ENCODE assay signal across 17 cellular contexts in genomic region chr14:100401031-100401692, GRCh38. TPM values are rescaled to one million over a fixed set of nuclear protein-coding genes. Genes with fewer than 3 reads are reported as not detected.
DNase-seq lines count a peak whose midpoint lies in the region; ATAC-seq, FAIRE-seq and TF ChIP-seq lines count a peak whose summit lies in the region.
"Had no signal": no experiment of that assay in that cellular context is flagged by ENCODE, and none has a peak within 500 bp of the region (broad histone marks: within the 10 kb centered on the region; RNA-seq: fewer than 3 reads in every experiment).

No MANE protein-coding gene starts in this region.

- no peak overlapping the region for H3K27ac Mint-ChIP-seq in MCF 10A (ENCODE audit: low read depth, unreplicated experiment)
- H3K27ac Mint-ChIP-seq: CD4-positive, alpha-beta T cell had no signal

- WGBS in mammary epithelial cell (ENCODE audit: low coverage, missing lambda C conversion rate), result 29% methylated on average over 17 of the region's 17 CpGs
- WGBS in K562 (ENCODE audit: insufficient coverage, low coverage, missing lambda C conversion rate), result 65% methylated on average over 8 of the region's 17 CpGs
- WGBS in neuronal stem cell (ENCODE audit: extremely low coverage in 2 of 2, insufficient read length in 2 of 2, insufficient replicate concordance in 1 of 2), 2 donors, result no CpG with 5 or more reads among the region's 17 CpGs

- POLR2A ChIA-PET in MCF 10A (lab: Yijun Ruan, JAX) (interaction anchor here (1.2 kb wide), 1 partner anchor 8 kb away, joined by 6 read pairs; no protein-coding TSS in a partner anchor), K562 (lab: Yijun Ruan, JAX) (no interaction called here)

- H2AFZ ChIP-seq in mammary epithelial cell (ENCODE audit: low read depth, low read length) (peak overlapping the region; percentile 71), K562 (ENCODE audit: low read depth, low read length) (no peak overlapping the region), neuronal stem cell (ENCODE audit: low read length) (no peak overlapping the region)

- peak overlapping the region; percentile 39 for H3K18ac ChIP-seq in neuronal stem cell (ENCODE audit: low read length)

- peaks cover 44% of the 10 kb centered on the region for H3K4me1 ChIP-seq in mammary epithelial cell (ENCODE audit: insufficient read depth, low read length)
- peaks cover 16 to 17% of the 10 kb centered on the region in 2 experiments; a peak in 4 of 5 replicates for H3K4me1 ChIP-seq in K562 (replicated peaks in 1 of 2; ENCODE audit: control insufficient read depth in 2 of 2, insufficient read depth in 2 of 2, low read length in 2 of 2)
- H3K4me1 ChIP-seq in neuronal stem cell (ENCODE audit: control insufficient read depth in 2 of 2, insufficient read depth in 1 of 2, low read depth in 1 of 2, low read length in 2 of 2), result peaks cover 33 to 60% of the 10 kb centered on the region in 2 donors

- H3K4ac ChIP-seq in neuronal stem cell (ENCODE audit: low read length), result no peak overlapping the region

- no peak overlapping the region for H3K27ac ChIP-seq in mammary epithelial cell (ENCODE audit: insufficient read depth, low read depth, low read length)
- no peak overlapping the region for H3K27ac ChIP-seq in K562 (ENCODE audit: extremely low read depth, low read depth, low read length)
- no peak overlapping the region for H3K27ac ChIP-seq in neuronal stem cell (replicated peaks; ENCODE audit: low read length)

- TF ChIP-seq CTCF in mammary epithelial cell (conservative IDR thresholded peaks at IDR 0.05 in 1 of 2, IDR thresholded peaks at IDR 0.05 in 1 of 2; ENCODE audit: extremely low read depth in 1 of 2, insufficient read depth in 1 of 2, low read depth in 1 of 2, low read length in 2 of 2) (no peak), MCF 10A (IDR thresholded peaks at IDR 0.05; ENCODE audit: unreplicated experiment) (no peak), K562 (IDR thresholded peaks at IDR 0.05 in 2 of 3, conservative IDR thresholded peaks at IDR 0.05 in 1 of 3; ENCODE audit: insufficient read depth in 2 of 3, low read depth in 1 of 3, low read length in 3 of 3) (no peak)

- H3K4me3 Mint-ChIP-seq in MCF 10A (ENCODE audit: unreplicated experiment), result no peak overlapping the region
- H3K4me3 Mint-ChIP-seq: CD4-positive, alpha-beta T cell had no signal

- no peak overlapping the region for H3K4me3 ChIP-seq in mammary epithelial cell (replicated peaks in 1 of 3; ENCODE audit: insufficient read depth in 1 of 3, low read depth in 2 of 3, low read length in 3 of 3)
- H3K4me3 ChIP-seq in K562, result no peak overlapping the region
- no peak overlapping the region for H3K4me3 ChIP-seq in neuronal stem cell (ENCODE audit: low read length in 2 of 2)

- H3K9me3 ChIP-seq in mammary epithelial cell (replicated peaks; ENCODE audit: insufficient read depth, low read length) (no peaks in the 10 kb centered on the region), K562 (replicated peaks; ENCODE audit: control insufficient read depth, insufficient read depth, low read depth, low read length) (no peaks in the 10 kb centered on the region), neuronal stem cell (replicated peaks in 1 of 2; ENCODE audit: control insufficient read depth in 2 of 2, insufficient read depth in 1 of 2, low read depth in 1 of 2, low read length in 2 of 2) (no peaks in the 10 kb centered on the region)
- H3K9me3 ChIP-seq: BE2C had no signal

- peaks cover 17% of the 10 kb centered on the region for H3K36me3 Mint-ChIP-seq in MCF 10A (ENCODE audit: insufficient read depth, unreplicated experiment)

- no peak overlapping the region for H3K9ac ChIP-seq in mammary epithelial cell (ENCODE audit: insufficient read depth, low read length)
- H3K9ac ChIP-seq in K562 (ENCODE audit: insufficient read depth in 1 of 2, low read depth in 2 of 2, low read length in 2 of 2), result no peak overlapping the region
- no peak overlapping the region for H3K9ac ChIP-seq in neuronal stem cell (ENCODE audit: low read depth, low read length, poor library complexity)

- H3K9me1 ChIP-seq in K562 (ENCODE audit: control insufficient read depth, insufficient read depth, low read length), result no peaks in the 10 kb centered on the region

- CTCF ChIA-PET in mammary epithelial cell (lab: Charles Lee; ENCODE audit: low non-redundant PET), result no interaction called here
- CTCF ChIA-PET in MCF 10A (lab: Yijun Ruan, JAX), result interaction anchor here (0.9 to 2.6 kb wide), 2 partner anchors 15 to 16 kb away, joined by 3 to 17 read pairs; no protein-coding TSS in a partner anchor
- CTCF ChIA-PET in K562 (lab: Yijun Ruan, JAX; ENCODE audit: low intra/inter-chr PET ratio), result no interaction called here

- no peaks in the 10 kb centered on the region for H3K79me1 ChIP-seq in neuronal stem cell (ENCODE audit: low read depth, low read length)

- no peak overlapping the region for H3K23ac ChIP-seq in neuronal stem cell (ENCODE audit: low read depth, low read length, poor library complexity)

- H2AK5ac ChIP-seq in neuronal stem cell (ENCODE audit: low read depth, low read length), result peak overlapping the region; percentile 9

- ATAC-seq in K562, result no peak
- ATAC-seq: PC-3 had no signal

- peak overlapping the region; percentile 24 for H2BK15ac ChIP-seq in neuronal stem cell (ENCODE audit: low read length)

- BruUV-seq in mammary epithelial cell (replicated peaks; lab: Mats Ljungman, UMichigan) (no TSS peak), MCF 10A (replicated peaks; lab: Mats Ljungman, UMichigan) (no TSS peak), K562 (replicated peaks; lab: Mats Ljungman, UMichigan) (no TSS peak)

- TF ChIP-seq EP300 in K562 (IDR thresholded peaks at IDR 0.05; ENCODE audit: low read length), result no peak

- peak overlapping the region; percentile 61 for H3K4me2 ChIP-seq in mammary epithelial cell (ENCODE audit: insufficient read depth, low read depth, low read length)
- no peak overlapping the region for H3K4me2 ChIP-seq in K562 (ENCODE audit: insufficient read depth, low read length)
- H3K4me2 ChIP-seq in neuronal stem cell (ENCODE audit: insufficient read depth, low read length, poor library complexity, severe bottlenecking), result no peak overlapping the region

- H3K36me3 ChIP-seq in mammary epithelial cell (ENCODE audit: insufficient read depth, low read length), result no peaks in the 10 kb centered on the region
- no peaks in the 10 kb centered on the region for H3K36me3 ChIP-seq in K562 (ENCODE audit: control insufficient read depth, insufficient read depth, low read length)
- no peaks in the 10 kb centered on the region for H3K36me3 ChIP-seq in neuronal stem cell (replicated peaks in 1 of 2; ENCODE audit: control insufficient read depth in 2 of 2, insufficient read depth in 2 of 2, low read length in 2 of 2)
- H3K36me3 ChIP-seq: BE2C had no signal

- H4K20me1 ChIP-seq in mammary epithelial cell (ENCODE audit: insufficient read depth, low read length), result no peaks in the 10 kb centered on the region
- peaks cover 5% of the 10 kb centered on the region; the same call in 1 of the 2 replicates for H4K20me1 ChIP-seq in K562 (replicated peaks; ENCODE audit: control insufficient read depth, insufficient read depth, low read length)

- H3K27me3 ChIP-seq in mammary epithelial cell (ENCODE audit: insufficient read depth, low read length), result no peaks in the 10 kb centered on the region
- H3K27me3 ChIP-seq in K562 (ENCODE audit: control insufficient read depth in 2 of 2, insufficient read depth in 2 of 2, low read length in 2 of 2), result no peaks in the 10 kb centered on the region
- no peaks in the 10 kb centered on the region for H3K27me3 ChIP-seq in neuronal stem cell (ENCODE audit: control insufficient read depth in 3 of 3, insufficient read depth in 3 of 3, low read depth in 1 of 3, low read length in 3 of 3)
- H3K27me3 ChIP-seq: BE2C had no signal

- FAIRE-seq in K562 (lab: Jason Lieb, UNC), result no peak
- FAIRE-seq: GM12892 had no signal

- H2BK12ac ChIP-seq in neuronal stem cell (ENCODE audit: low read length), result peak overlapping the region; percentile 48

- peaks cover 10% of the 10 kb centered on the region for H3K4me1 Mint-ChIP-seq in MCF 10A (ENCODE audit: insufficient read depth, unreplicated experiment)

- TF ChIP-seq POLR2A in K562 (conservative IDR thresholded peaks at IDR 0.05), result no peak

- peak overlapping the region; percentile 56 for H2BK5ac ChIP-seq in neuronal stem cell (ENCODE audit: low read length)

- peak overlapping the region; percentile 88 for H2BK120ac ChIP-seq in neuronal stem cell (ENCODE audit: low read depth, low read length)

- H3K14ac ChIP-seq in neuronal stem cell (ENCODE audit: low read length), result peak overlapping the region; percentile 25

- dilution Hi-C loops in mammary epithelial cell (cut with HindIII; ENCODE audit: low sequenced_read_pairs), result no loop called here

- DNase-seq in mammary epithelial cell (no peak), MCF 10A (ENCODE audit: unreplicated experiment) (no peak), K562 (ENCODE audit: extremely low read depth in 1 of 4, low spot score in 3 of 4) (no peak), neuronal stem cell (ENCODE audit: low spot score) (no peak), posterior vena cava (ENCODE audit: low spot score) (no peak), NCI-H2171 treated with DMSO at 0.1 percent for 48 hours (lab: John Stamatoyannopoulos, UW) (no peak), GM19238 (ENCODE audit: insufficient read length, low spot score) (no peak), COLO668 (lab: John Stamatoyannopoulos, UW; ENCODE audit: unreplicated experiment) (no peak)
- DNase-seq: BE2C; CD4-positive, alpha-beta T cell; DMS53; NCI-H1105; NCI-H2081 treated with DMSO at 0.1 percent for 48 hours; NCI-H524; PC-3; RPMI8226 had no signal

- H3K27me3 Mint-ChIP-seq in MCF 10A (ENCODE audit: insufficient read depth, unreplicated experiment), result no peaks in the 10 kb centered on the region
- H3K27me3 Mint-ChIP-seq: CD4-positive, alpha-beta T cell had no signal

- H4K8ac ChIP-seq in neuronal stem cell (ENCODE audit: low read depth, low read length), result no peak overlapping the region

- H3K79me2 ChIP-seq in mammary epithelial cell (ENCODE audit: insufficient read depth, low read length) (no peaks in the 10 kb centered on the region), K562 (ENCODE audit: control insufficient read depth, insufficient read depth, low read length) (no peaks in the 10 kb centered on the region)

- in situ Hi-C loops in mammary epithelial cell (cut with MboI; ENCODE audit: low sequenced_read_pairs in 2 of 2) (loop anchor here in 1 of 2 donors (25.0 kb wide), 1 partner anchor 1236 kb away; no protein-coding TSS in a partner anchor), K562 (cut with MboI) (no loop called here)

- no peak for TF ChIP-seq RAD21 in K562 (CRISPR knock-in tag; conservative IDR thresholded peaks at IDR 0.05 in 1 of 2, IDR thresholded peaks at IDR 0.05 in 1 of 2)

- no peak overlapping the region for H4K91ac ChIP-seq in neuronal stem cell (ENCODE audit: low read depth, low read length, poor library complexity)

- intact Hi-C loops in mammary epithelial cell (cut with micrococcal nuclease), result no loop called here
- intact Hi-C loops in MCF 10A (cut with micrococcal nuclease), result no loop called here
- intact Hi-C loops in K562 (cut with micrococcal nuclease), result no loop called here
- intact Hi-C loops in posterior vena cava (cut with DNase I), result no loop called here

- H3K9me3 Mint-ChIP-seq in MCF 10A (ENCODE audit: unreplicated experiment), result no peaks in the 10 kb centered on the region
- H3K9me3 Mint-ChIP-seq: CD4-positive, alpha-beta T cell had no signal

RNA-seq across cellular contexts. Expression of gene WDR25, which starts 24.9 kb away (rescaled TPM):
- total RNA-seq in mammary epithelial cell (10 to 100 TPM; 12.3 to 14.0 TPM), MCF 10A (2022) (14.3 and 18.2 TPM in 2 replicates), K562 (2014; rRNA removed) (11.2 TPM in 2 replicates), K562 (2014; rRNA removed; fragmentation: Illumina TruSeq; extraction: Trizol) (4.1 and 4.2 TPM in 2 replicates), K562 (2015; rRNA removed; fragmentation: Illumina TruSeq; extraction: Trizol) (6.3 and 6.7 TPM in 2 replicates), K562 (2021) (8.0 and 8.4 TPM in 2 replicates), posterior vena cava (1 to 10 TPM; 7.5 to 7.6 TPM)
- polyA plus RNA-seq in mammary epithelial cell (7.2 TPM), K562 (2011; rRNA removed) (6.3 and 7.0 TPM in 2 replicates), K562 (2014; fragmentation: Illumina TruSeq; extraction: Trizol) (7.6 and 7.7 TPM in 2 replicates), K562 (2014; fragmentation: Nextera tagmentation; extraction: Ambion mirVana) (1 to 10 TPM in 1 of 2 experiments, under 1 TPM in 1; 0.42 to 1.2 TPM), K562 (2014; rRNA removed) (7.8 and 8.9 TPM in 2 replicates)
- polyA minus RNA-seq in mammary epithelial cell, result 6.9 TPM
- total RNA-seq in K562 (2011; cell fraction: chromatin; rRNA removed; ENCODE audit: low replicate concordance), result 10.4 and 15.9 TPM in 2 replicates
- total RNA-seq in K562 (2011; cell fraction: nucleolus; rRNA removed), result 11.0 and 11.7 TPM in 2 replicates
- total RNA-seq in K562 (2011; cell fraction: nucleoplasm; rRNA removed), result 8.4 and 11.8 TPM in 2 replicates
- polyA plus RNA-seq in K562 (2011; cell fraction: cytosol; rRNA removed), result 8.2 and 14.0 TPM in 2 replicates
- polyA plus RNA-seq in K562 (2011; cell fraction: nucleus; rRNA removed), result 4.9 and 5.8 TPM in 2 replicates
- polyA plus RNA-seq in K562 (2012), result 5.4 and 13.7 TPM in 2 replicates
- 5.4 and 6.8 TPM in 2 replicates for polyA minus RNA-seq in K562 (2011; rRNA and poly(A)+ RNA removed)
- polyA minus RNA-seq in K562 (2011; cell fraction: cytosol; rRNA and poly(A)+ RNA removed), result 3.7 and 4.5 TPM in 2 replicates
- 7.9 and 11.1 TPM in 2 replicates for polyA minus RNA-seq in K562 (2011; cell fraction: nucleus; rRNA and poly(A)+ RNA removed)
- polyA plus RNA-seq in neuronal stem cell (2013, experiment 1 of 2), result 8.7 TPM
- polyA plus RNA-seq in neuronal stem cell (2013, experiment 2 of 2), result 9.9 TPM
